In the genomic region with DNA sequence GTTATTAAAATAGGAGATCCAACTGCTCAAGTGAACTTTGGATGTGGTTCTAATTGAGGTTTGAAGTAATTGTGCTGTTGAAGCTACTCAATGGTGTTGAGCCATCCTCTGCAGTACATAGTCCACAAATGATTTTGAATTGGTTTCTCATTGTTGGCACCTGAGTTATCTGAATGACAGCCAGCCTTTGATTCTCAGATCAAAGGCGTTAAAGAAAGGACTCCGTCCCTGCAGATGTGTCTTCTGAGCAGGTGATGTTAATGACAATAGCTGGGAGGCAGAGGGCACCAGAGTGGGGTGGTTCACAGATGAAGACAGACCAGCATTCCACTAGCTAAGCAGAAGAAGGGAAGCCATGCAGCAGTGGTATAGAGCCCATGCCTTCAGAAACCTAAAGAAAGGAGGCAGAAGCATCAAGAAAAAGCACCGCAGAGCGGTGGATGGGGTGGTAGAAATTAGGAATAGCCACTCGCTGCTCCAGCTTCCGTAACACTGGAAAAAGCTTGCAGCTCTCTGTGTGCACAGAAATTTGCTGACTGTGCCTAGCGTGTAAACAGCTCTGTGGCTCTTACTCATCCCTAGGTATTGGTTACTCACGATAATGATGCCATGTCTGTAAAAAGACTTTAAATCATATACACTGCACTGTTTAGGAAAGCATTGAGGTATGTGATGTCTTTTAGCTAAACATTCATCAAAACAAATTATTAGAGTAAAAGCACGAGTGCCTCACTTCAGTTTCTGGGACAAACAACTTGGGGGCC, we compare ENCODE assay signal across 1 cellular context.
TF ChIP-seq lines count a peak whose summit lies in the region.

No MANE protein-coding gene starts in this region.

TF ChIP-seq in HepG2, 621 proteins besides CTCF, POLR2A, EP300 and RAD21 (continued from another document):
- TF ChIP-seq TRIM24 (CRISPR knock-in tag; IDR thresholded peaks at IDR 0.05) (no peak), MAFK (conservative IDR thresholded peaks at IDR 0.05 in 1 of 2, IDR thresholded peaks at IDR 0.05 in 1 of 2; ENCODE audit: low read length in 2 of 2) (peak; percentile 75 to 77), ZNF614 (CRISPR knock-in tag; IDR thresholded peaks at IDR 0.05; ENCODE audit: borderline replicate concordance) (0 out of 2 replicates have a peak, but pooled peaks have one; percentile 24), TBX3 (IDR thresholded peaks at IDR 0.05; ENCODE audit: borderline replicate concordance) (peak; percentile 61; the same call in 1 of the 2 replicates), SOX13 (IDR thresholded peaks at IDR 0.05) (peak; percentile 36; the same call in 1 of the 2 replicates), SOX13 (CRISPR knock-in tag; conservative IDR thresholded peaks at IDR 0.05 in 1 of 2, IDR thresholded peaks at IDR 0.05 in 1 of 2) (peak in 1 of 2 experiments; percentile 83; a peak in 2 of 4 replicates), SOX6 (IDR thresholded peaks at IDR 0.05) (no peak), SOX6 (CRISPR knock-in tag; IDR thresholded peaks at IDR 0.05) (peak; percentile 24; the same call in 1 of the 2 replicates), NCOR1 (IDR thresholded peaks at IDR 0.05; ENCODE audit: borderline replicate concordance, low read length) (peak; percentile 72; the same call in 1 of the 2 replicates), ZNF768 (CRISPR knock-in tag; IDR thresholded peaks at IDR 0.05) (peak; percentile 33; the same call in 1 of the 2 replicates), CBX1 (IDR thresholded peaks at IDR 0.05; ENCODE audit: low read depth) (no peak), CSRNP2 (CRISPR knock-in tag; conservative IDR thresholded peaks at IDR 0.05; ENCODE audit: low read depth) (no peak), MAFF (IDR thresholded peaks at IDR 0.05; ENCODE audit: low read depth, low read length) (peak; percentile 76), HNF4A (CRISPR knock-in tag; IDR thresholded peaks at IDR 0.05) (peak; percentile 61)
- TF ChIP-seq, protein P1, sequence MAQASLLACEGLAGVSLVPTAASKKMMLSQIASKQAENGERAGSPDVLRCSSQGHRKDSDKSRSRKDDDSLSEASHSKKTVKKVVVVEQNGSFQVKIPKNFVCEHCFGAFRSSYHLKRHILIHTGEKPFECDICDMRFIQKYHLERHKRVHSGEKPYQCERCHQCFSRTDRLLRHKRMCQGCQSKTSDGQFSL (CRISPR knock-in tag; IDR thresholded peaks at IDR 0.05): no peak
